ENCODE assay signal across 8 cellular contexts in the genomic region with DNA sequence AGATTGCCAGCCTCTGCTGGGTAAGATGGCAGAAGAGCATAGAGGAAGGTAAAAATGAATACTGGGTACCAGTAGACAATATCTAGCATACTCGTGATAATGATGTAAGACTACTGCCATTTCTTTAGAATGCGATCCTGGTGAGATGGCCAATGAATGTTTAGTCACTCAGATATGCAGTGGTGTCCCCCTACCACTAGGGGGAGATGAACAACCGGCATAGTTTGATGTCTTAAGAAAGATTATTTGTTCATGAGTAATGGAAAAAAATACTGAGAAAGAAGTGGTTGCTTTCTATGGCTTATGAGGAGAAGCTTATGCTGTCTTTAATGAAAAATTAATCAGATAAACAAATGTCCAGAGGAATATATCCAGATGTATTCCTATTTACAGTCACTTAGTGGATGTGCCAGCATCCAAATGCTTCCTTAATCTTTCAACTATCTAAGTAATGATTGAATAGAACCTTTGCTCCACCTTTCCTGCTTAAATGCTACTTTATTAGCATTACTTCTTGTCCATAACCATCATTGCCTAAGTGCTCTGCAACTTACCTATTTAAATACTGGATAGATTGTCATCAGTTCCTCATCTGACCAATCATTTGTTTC.
DNase-seq lines count a peak whose midpoint lies in the region; FAIRE-seq and TF ChIP-seq lines count a peak whose summit lies in the region.

No MANE protein-coding gene starts in this region.

- no peak overlapping the region for H3K9ac ChIP-seq in kidney (ENCODE audit: low read length in 2 of 2)

- peak; percentile 66 to 88 (median 77) for TF ChIP-seq CTCF in breast epithelium (IDR thresholded peaks at IDR 0.05)
- TF ChIP-seq CTCF in kidney (IDR thresholded peaks at IDR 0.05; ENCODE audit: borderline replicate concordance, extremely low read depth, insufficient read depth), result peak; percentile 91

- DNase-seq in activated gamma-delta T cell treated with Interleukin-2 at 50 U/mL for 16 hours (peak; percentile 7), activated gamma-delta T cell (lab: John Stamatoyannopoulos, UW) (no peak), HCEC 1CT (peak; percentile 77), LoVo (ENCODE audit: low spot score) (peak; percentile 55), SHP77 (lab: John Stamatoyannopoulos, UW) (peak; percentile 26 to 43), breast epithelium (ENCODE audit: low spot score in 2 of 2) (no peak), kidney (no peak)
- DNase-seq in stimulated activated CD4-positive, alpha-beta T cell treated with anti-CD3 and anti-CD28 coated beads, TNF-alpha, amount 100 ng/mL, for 24 hours (ENCODE audit: low read depth in 3 of 3), result peak; percentile 14 to 26 (median 26)

- no peaks in the 10 kb centered on the region for H3K9me3 ChIP-seq in breast epithelium
- H3K9me3 ChIP-seq in kidney (ENCODE audit: control insufficient read depth in 1 of 2, low read length in 2 of 2), result no peaks in the 10 kb centered on the region

- no peaks in the 10 kb centered on the region for H3K27me3 ChIP-seq in breast epithelium

- H3K4me3 ChIP-seq in breast epithelium, result no peak overlapping the region
- no peak overlapping the region for H3K4me3 ChIP-seq in kidney (ENCODE audit: low read length in 2 of 2)

- TF ChIP-seq POLR2A in breast epithelium (IDR thresholded peaks at IDR 0.05), result no peak

- H3K27ac ChIP-seq in breast epithelium (no peak overlapping the region), kidney (ENCODE audit: low read depth in 2 of 2, low read length in 2 of 2) (no peak overlapping the region)

- H3K36me3 ChIP-seq in breast epithelium, result no peaks in the 10 kb centered on the region
- H3K36me3 ChIP-seq in kidney (ENCODE audit: control insufficient read depth in 1 of 2, insufficient read depth in 2 of 2, low read length in 2 of 2), result no peaks in the 10 kb centered on the region

- no peaks in the 10 kb centered on the region for H3K4me1 ChIP-seq in breast epithelium
- H3K4me1 ChIP-seq in kidney (ENCODE audit: control insufficient read depth in 1 of 2, insufficient read depth in 1 of 2, low read depth in 1 of 2, low read length in 2 of 2), result peaks cover 0 to 3% of the 10 kb centered on the region in 2 donors

- intact Hi-C loops in breast epithelium (cut with DNase I; ENCODE audit: low total_unique reads), result no loop called here
- intact Hi-C loops in kidney (cut with DNase I), result no loop called here

- FAIRE-seq in kidney (lab: Jason Lieb, UNC), result peak; percentile 86

Comparison
In these comparisons a context has a peak if more than half of its experiments do, and no peak if none do; other contexts are left out.
1. DNase-seq: peak in activated gamma-delta T cell treated with Interleukin-2 at 50 U/mL for 16 hours (single experiment), HCEC 1CT (single experiment), LoVo (single experiment), SHP77 (2 of 2) and stimulated activated CD4-positive, alpha-beta T cell treated with anti-CD3 and anti-CD28 coated beads, TNF-alpha, amount 100 ng/mL, for 24 hours (3 of 3); none in activated gamma-delta T cell (single experiment), breast epithelium (0 of 2) and kidney (single experiment).